In the genomic region with DNA sequence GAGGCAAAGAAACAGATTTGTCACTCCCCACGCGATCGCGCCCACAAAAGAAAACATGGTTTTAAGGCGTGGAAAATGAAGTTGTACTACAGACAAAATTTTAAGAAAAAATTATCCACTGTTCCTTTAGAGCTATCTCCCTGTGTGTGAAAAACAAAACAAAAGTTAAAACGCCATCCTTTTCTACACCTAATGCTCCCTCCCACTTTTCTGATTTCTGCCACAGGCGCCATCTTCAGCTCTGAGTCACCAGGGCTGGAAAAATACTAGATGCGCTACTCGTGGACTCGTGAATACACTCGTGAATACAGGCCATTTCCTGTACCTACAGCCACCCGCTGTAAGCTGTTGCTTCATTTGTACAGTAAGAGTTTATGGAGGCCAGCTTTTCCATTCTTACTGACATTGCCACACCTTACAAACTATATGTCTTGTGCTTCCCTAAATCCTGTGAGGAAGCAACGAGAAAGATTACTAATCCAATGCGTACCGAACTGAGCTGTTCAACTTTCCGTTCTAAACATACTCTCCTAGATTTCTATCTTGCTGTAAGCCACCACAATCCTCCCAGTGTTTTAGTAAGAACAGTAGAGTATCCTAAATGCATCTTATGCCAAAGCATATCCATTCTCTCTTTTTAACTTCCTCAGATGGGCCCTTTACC, we compare ENCODE assay signal across 9 cellular contexts. TPM values are rescaled to one million over a fixed set of nuclear protein-coding genes. Genes with fewer than 3 reads are reported as not detected.
DNase-seq lines count a peak whose midpoint lies in the region; ATAC-seq and TF ChIP-seq lines count a peak whose summit lies in the region.
"Had no signal": no experiment of that assay in that cellular context is flagged by ENCODE, and none has a peak within 500 bp of the region (broad histone marks: within the 10 kb centered on the region; RNA-seq: fewer than 3 reads in every experiment).

No MANE protein-coding gene starts in this region.

- H3K27ac Mint-ChIP-seq in activated naive CD8-positive, alpha-beta T cell treated with anti-CD3 and anti-CD28 coated beads for 36 hours = no peak overlapping the region
- H3K27ac Mint-ChIP-seq: activated naive CD8-positive, alpha-beta T cell had no signal

- H3K27me3 ChIP-seq in cardiac muscle cell (no peaks in the 10 kb centered on the region), tibial artery (no peaks in the 10 kb centered on the region)

- H3K9me3 ChIP-seq in SK-N-MC (ENCODE audit: low read depth, low read length) = no peaks in the 10 kb centered on the region
- H3K9me3 ChIP-seq in cardiac muscle cell (ENCODE audit: low read depth) = no peaks in the 10 kb centered on the region
- H3K9me3 ChIP-seq in tibial artery = no peaks in the 10 kb centered on the region

- no peak overlapping the region for H3K4me3 Mint-ChIP-seq in activated naive CD8-positive, alpha-beta T cell treated with anti-CD3 and anti-CD28 coated beads for 36 hours
- H3K4me3 Mint-ChIP-seq: activated naive CD8-positive, alpha-beta T cell had no signal

- peaks cover 22% of the 10 kb centered on the region for H3K36me3 Mint-ChIP-seq in activated naive CD8-positive, alpha-beta T cell treated with anti-CD3 and anti-CD28 coated beads for 36 hours

- DNase-seq in COR-L47 (lab: John Stamatoyannopoulos, UW) = peak; percentile 56
- DNase-seq in LNCaP clone FGC (ENCODE audit: low read depth) = peak; percentile 64
- no peak for DNase-seq in SK-N-MC (ENCODE audit: low read depth, low spot score)
- peak; percentile 67 for DNase-seq in activated naive CD8-positive, alpha-beta T cell treated with anti-CD3 and anti-CD28 coated beads for 36 hours
- DNase-seq in cardiac muscle cell (ENCODE audit: low read depth in 1 of 2, low spot score in 1 of 2) = peak; percentile 53 to 93
- DNase-seq in pons (ENCODE audit: low spot score) = peak; percentile 86
- DNase-seq in tibial artery = peak; percentile 83 to 85

- H3K4me1 ChIP-seq in cardiac muscle cell (ENCODE audit: low read depth) (peaks cover 3% of the 10 kb centered on the region), tibial artery (peaks cover 0 to 18% (median 3%) of the 10 kb centered on the region in 4 donors)

- peaks cover 18% of the 10 kb centered on the region for H3K4me1 Mint-ChIP-seq in activated naive CD8-positive, alpha-beta T cell treated with anti-CD3 and anti-CD28 coated beads for 36 hours

- H3K27ac ChIP-seq in SK-N-MC = peak overlapping the region; percentile 87
- H3K27ac ChIP-seq in cardiac muscle cell = peak overlapping the region; percentile 53
- peak overlapping the region; percentile 92 to 98 for H3K27ac ChIP-seq in tibial artery

- H3K9me3 Mint-ChIP-seq in activated naive CD8-positive, alpha-beta T cell treated with anti-CD3 and anti-CD28 coated beads for 36 hours = no peaks in the 10 kb centered on the region

- peak overlapping the region; percentile 94 for H3K9ac ChIP-seq in SK-N-MC (ENCODE audit: insufficient read length)

- H3K4me3 ChIP-seq in LNCaP clone FGC (ENCODE audit: low read depth, low read length) = peak overlapping the region; percentile 96
- peak overlapping the region; percentile 95 for H3K4me3 ChIP-seq in SK-N-MC
- H3K4me3 ChIP-seq in cardiac muscle cell = peak overlapping the region; percentile 83
- H3K4me3 ChIP-seq in tibial artery = peak overlapping the region; percentile 66 to 93

- no peak for TF ChIP-seq CTCF in LNCaP clone FGC (IDR thresholded peaks at IDR 0.05; ENCODE audit: control insufficient read depth, extremely low read depth, insufficient read depth)
- no peak for TF ChIP-seq CTCF in cardiac muscle cell (IDR thresholded peaks at IDR 0.05; ENCODE audit: low read depth, low read length)
- no peak for TF ChIP-seq CTCF in tibial artery (IDR thresholded peaks at IDR 0.05)

- intact Hi-C loops in tibial artery (cut with DNase I; ENCODE audit: low total_unique reads) = no loop called here

- no peaks in the 10 kb centered on the region; the same call in 1 of the 2 replicates for H3K36me3 ChIP-seq in SK-N-MC (ENCODE audit: insufficient read depth, low read length)
- no peaks in the 10 kb centered on the region for H3K36me3 ChIP-seq in cardiac muscle cell
- H3K36me3 ChIP-seq in tibial artery = no peaks in the 10 kb centered on the region

- no peaks in the 10 kb centered on the region for H3K27me3 Mint-ChIP-seq in activated naive CD8-positive, alpha-beta T cell treated with anti-CD3 and anti-CD28 coated beads for 36 hours
- H3K27me3 Mint-ChIP-seq: activated naive CD8-positive, alpha-beta T cell had no signal

- ATAC-seq in GM21576 (IDR thresholded peaks at IDR 0.05; ENCODE audit: unreplicated experiment) = peak; percentile 31

RNA-seq across cellular contexts. Expression of a gene that starts 0.8 kb away (rescaled TPM):
- total RNA-seq in activated naive CD8-positive, alpha-beta T cell treated with anti-CD3 and anti-CD28 coated beads for 36 hours = 10 to 100 TPM; 35.6 to 37.1 TPM
- 2.7 and 17.1 TPM in 2 replicates for total RNA-seq in cardiac muscle cell
- polyA plus RNA-seq in cardiac muscle cell = 18.4 and 27.7 TPM in 2 replicates
